10 cellular contexts compared by ENCODE assay signal in the genomic region with DNA sequence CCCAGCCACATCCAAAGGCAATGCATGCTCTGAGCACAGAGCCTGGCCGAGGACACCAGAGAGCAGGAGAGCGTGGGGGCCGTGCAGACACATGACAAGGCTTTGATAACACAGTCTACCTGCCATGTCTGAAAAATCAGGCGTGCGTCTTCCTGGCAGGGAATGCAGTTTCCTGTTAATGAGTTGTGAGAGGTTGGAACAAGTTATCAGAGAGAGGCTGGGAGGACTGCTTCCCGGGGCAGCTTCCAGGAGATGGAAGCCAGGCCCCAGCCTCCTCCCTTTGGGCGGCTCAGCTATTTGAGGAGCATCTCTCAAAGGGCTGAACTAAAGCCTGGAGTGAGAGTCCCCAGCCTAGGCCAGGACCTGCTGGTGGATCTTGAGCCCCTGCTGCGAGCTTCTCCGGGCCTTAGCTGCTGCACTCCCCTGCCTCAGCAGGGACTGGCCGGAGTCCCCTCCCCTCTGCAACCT.
DNase-seq lines count a peak whose midpoint lies in the region; ATAC-seq and TF ChIP-seq lines count a peak whose summit lies in the region.
"Had no signal": no experiment of that assay in that cellular context is flagged by ENCODE, and none has a peak within 500 bp of the region (broad histone marks: within the 10 kb centered on the region; RNA-seq: fewer than 3 reads in every experiment).

No MANE protein-coding gene starts in this region.

- TF ChIP-seq POLR2A in Peyer's patch (IDR thresholded peaks at IDR 0.05), result no peak

- no peaks in the 10 kb centered on the region for H3K36me3 ChIP-seq in Peyer's patch

- H3K27me3 Mint-ChIP-seq in osteocyte (ENCODE audit: unreplicated experiment), result peaks cover 8% of the 10 kb centered on the region

- H3K4me3 Mint-ChIP-seq in osteocyte (ENCODE audit: unreplicated experiment), result no peak overlapping the region
- H3K4me3 Mint-ChIP-seq: natural killer cell had no signal

- peaks cover 0 to 23% (median 11%) of the 10 kb centered on the region in 4 donors for H3K4me1 ChIP-seq in Peyer's patch

- no peak for ATAC-seq in HG02588 (IDR thresholded peaks at IDR 0.05; ENCODE audit: unreplicated experiment)
- ATAC-seq in HG03469 (IDR thresholded peaks at IDR 0.05; ENCODE audit: unreplicated experiment), result no peak
- ATAC-seq: natural killer cell had no signal

- intact Hi-C loops in head of caudate nucleus (cut with DNase I), result no loop called here

- peak overlapping the region; percentile 51 for H3K27ac Mint-ChIP-seq in osteocyte (ENCODE audit: unreplicated experiment)
- H3K27ac Mint-ChIP-seq: natural killer cell had no signal

- DNase-seq in C1 segment of cervical spinal cord (lab: John Stamatoyannopoulos, UW) (peak in 9 of 14 donors; percentile 28 to 81 (median 63)), Peyer's patch (peak; percentile 21 to 62 (median 52)), head of caudate nucleus (peak in 38 of 42 donors; percentile 31 to 86 (median 62)), osteocyte (ENCODE audit: extremely low spot score, unreplicated experiment) (no peak), NCI-H187 treated with DMSO at 0.1 percent for 48 hours (lab: John Stamatoyannopoulos, UW) (no peak)
- no peak for DNase-seq in stimulated activated CD4-positive, alpha-beta T cell treated with anti-CD3 and anti-CD28 coated beads, Interleukin-2, amount 100 ng/mL, for 48 hours
- DNase-seq: Kasumi-1, natural killer cell had no signal

- no peaks in the 10 kb centered on the region for H3K27me3 ChIP-seq in Peyer's patch

- peaks cover 37% of the 10 kb centered on the region for H3K4me1 Mint-ChIP-seq in osteocyte (ENCODE audit: unreplicated experiment)

- H3K36me3 Mint-ChIP-seq in osteocyte (ENCODE audit: unreplicated experiment), result peaks cover 4% of the 10 kb centered on the region
- H3K36me3 Mint-ChIP-seq: natural killer cell had no signal

- H3K4me3 ChIP-seq in Peyer's patch, result no peak overlapping the region

- no peak for TF ChIP-seq CTCF in Peyer's patch (IDR thresholded peaks at IDR 0.05)
- TF ChIP-seq CTCF in osteocyte (IDR thresholded peaks at IDR 0.05), result no peak

- H3K9me3 ChIP-seq in Peyer's patch, result no peaks in the 10 kb centered on the region

- H3K27ac ChIP-seq in Peyer's patch, result peak overlapping the region in 3 of 4 donors; percentile 3 to 61 (median 44)

- no peaks in the 10 kb centered on the region for H3K9me3 Mint-ChIP-seq in osteocyte (ENCODE audit: unreplicated experiment)
- H3K9me3 Mint-ChIP-seq: natural killer cell had no signal

Comparison
In these comparisons a context has a peak if more than half of its experiments do, and no peak if none do; other contexts are left out.
1. DNase-seq: peak in C1 segment of cervical spinal cord (9 of 14), Peyer's patch (3 of 3) and head of caudate nucleus (38 of 42); none in osteocyte (single experiment), NCI-H187 treated with DMSO at 0.1 percent for 48 hours (single experiment) and stimulated activated CD4-positive, alpha-beta T cell treated with anti-CD3 and anti-CD28 coated beads, Interleukin-2, amount 100 ng/mL, for 48 hours (0 of 2).